In genomic region chr16:2974319-2975056, GRCh38 we compare ENCODE assay signal across 16 cellular contexts. TPM values are rescaled to one million over a fixed set of nuclear protein-coding genes. Genes with fewer than 3 reads are reported as not detected.
"Had no signal": no experiment of that assay in that cellular context is flagged by ENCODE, and none has a peak within 500 bp of the region (broad histone marks: within the 10 kb centered on the region; RNA-seq: fewer than 3 reads in every experiment).

No MANE protein-coding gene starts in this region.

- ATAC-seq: activated CD8-positive, alpha-beta T cell treated with anti-CD3 and anti-CD28 coated beads for 36 hours; mucosa of descending colon; natural killer cell had no signal

- DNase-seq: activated CD8-positive, alpha-beta memory T cell treated with anti-CD3 and anti-CD28 coated beads, Interleukin-2, amount 50 U/mL, for 4 hours; activated CD8-positive, alpha-beta T cell treated with anti-CD3 and anti-CD28 coated beads for 36 hours; activated naive CD4-positive, alpha-beta T cell; esophagus squamous epithelium; foreskin fibroblast; mucosa of descending colon; natural killer cell; occipital lobe; stimulated activated CD4-positive, alpha-beta T cell treated with anti-CD3 and anti-CD28 coated beads, Interleukin-12 subunit alpha, Interleukin-12 subunit beta, amount 100 ng/mL, for 4 hours; stimulated activated naive CD4-positive, alpha-beta T cell; trophoblast cell had no signal

- H3K9me3 ChIP-seq: esophagus squamous epithelium, mucosa of descending colon had no signal

- H3K4me3 ChIP-seq: cardiac muscle cell, esophagus squamous epithelium, mucosa of descending colon had no signal

- H3K27ac ChIP-seq: cardiac muscle cell, esophagus squamous epithelium had no signal

- FAIRE-seq: astrocyte, colon had no signal

- H3K36me3 ChIP-seq: cardiac muscle cell had no signal

- H3K27me3 ChIP-seq: cardiac muscle cell had no signal

RNA-seq across cellular contexts. Expression of gene KREMEN2, which starts 10.4 kb away (rescaled TPM):
- total RNA-seq: lung microvascular endothelial cell, occipital lobe had no signal

RNA-seq across cellular contexts. Expression of gene CLDN9, which starts 38.2 kb away (rescaled TPM):
- total RNA-seq: activated CD8-positive, alpha-beta T cell treated with anti-CD3 and anti-CD28 coated beads for 36 hours; activated T-helper 1 cell treated with anti-CD3 and anti-CD28 coated beads, Interleukin-12 subunit alpha, Interleukin-12 subunit beta, Interleukin-2, Interleukin-4 antibody, amounts not matched to agents 30 ng/mL and 10 ng/mL and 1 ng/mL, durations not matched to agents 14 hours and 24 hours and 36 hours; esophagus squamous epithelium; lung microvascular endothelial cell; occipital lobe had no signal

RNA-seq across cellular contexts. Expression of gene CLDN6, which starts 43.5 kb away (rescaled TPM):
- total RNA-seq: activated CD8-positive, alpha-beta T cell treated with anti-CD3 and anti-CD28 coated beads for 36 hours; activated T-helper 1 cell treated with anti-CD3 and anti-CD28 coated beads, Interleukin-12 subunit alpha, Interleukin-12 subunit beta, Interleukin-2, Interleukin-4 antibody, amounts not matched to agents 30 ng/mL and 10 ng/mL and 1 ng/mL, durations not matched to agents 14 hours and 24 hours and 36 hours; esophagus squamous epithelium; lung microvascular endothelial cell; mucosa of descending colon; natural killer cell; occipital lobe had no signal
